ENCODE assay signal across 8 cellular contexts in genomic region chr1:119141020-119141424, GRCh38. TPM values are rescaled to one million over a fixed set of nuclear protein-coding genes. Genes with fewer than 3 reads are reported as not detected.
DNase-seq lines count a peak whose midpoint lies in the region; ATAC-seq and TF ChIP-seq lines count a peak whose summit lies in the region.

No MANE protein-coding gene starts in this region.

- peaks cover 11 to 32% (median 29%) of the 10 kb centered on the region in 3 donors for H3K4me1 Mint-ChIP-seq in T-cell
- peaks cover 20% of the 10 kb centered on the region for H3K4me1 Mint-ChIP-seq in stimulated activated naive CD8-positive, alpha-beta T cell treated with anti-CD3 and anti-CD28 coated beads, Interleukin-15, amount 100 ng/mL, for 72 hours

- H3K4me3 ChIP-seq in HFF-Myc (replicated peaks; ENCODE audit: low read depth, low read length) = peak overlapping the region; percentile 75

- no peaks in the 10 kb centered on the region for H3K27me3 Mint-ChIP-seq in T-cell
- H3K27me3 Mint-ChIP-seq in stimulated activated naive CD8-positive, alpha-beta T cell treated with anti-CD3 and anti-CD28 coated beads, Interleukin-15, amount 100 ng/mL, for 72 hours = no peaks in the 10 kb centered on the region

- H3K9me3 Mint-ChIP-seq in T-cell = no peaks in the 10 kb centered on the region
- no peaks in the 10 kb centered on the region for H3K9me3 Mint-ChIP-seq in stimulated activated naive CD8-positive, alpha-beta T cell treated with anti-CD3 and anti-CD28 coated beads, Interleukin-15, amount 100 ng/mL, for 72 hours

- POLR2A ChIA-PET in T-cell (lab: Charles Lee) = interaction anchor here (0.5 to 0.7 kb wide), 3 partner anchors 10 to 225 kb away, joined by 3 to 4 read pairs (median 3); no protein-coding TSS in a partner anchor

- CTCF ChIA-PET in T-cell (lab: Charles Lee) = interaction anchor here in 1 of 2 donors (0.6 kb wide), 1 partner anchor 143 kb away, joined by 4 read pairs; no protein-coding TSS in a partner anchor

- H3K27ac ChIP-seq in C4-2B = peak overlapping the region; percentile 83

- ATAC-seq in T-cell (replicated peaks in 1 of 4) (no peak), GM21447 (IDR thresholded peaks at IDR 0.05; ENCODE audit: unreplicated experiment) (no peak), GM18858 (IDR thresholded peaks at IDR 0.05; ENCODE audit: unreplicated experiment) (no peak)
- peak; percentile 25 for ATAC-seq in stimulated activated naive CD8-positive, alpha-beta T cell treated with anti-CD3 and anti-CD28 coated beads, Interleukin-15, amount 100 ng/mL, for 72 hours

- H3K4me3 Mint-ChIP-seq in T-cell = no peak overlapping the region
- H3K4me3 Mint-ChIP-seq in stimulated activated naive CD8-positive, alpha-beta T cell treated with anti-CD3 and anti-CD28 coated beads, Interleukin-15, amount 100 ng/mL, for 72 hours = no peak overlapping the region

- peaks cover 24% of the 10 kb centered on the region for H3K36me3 Mint-ChIP-seq in T-cell

- peak; percentile 57 for TF ChIP-seq CTCF in C4-2B (conservative IDR thresholded peaks at IDR 0.05)
- TF ChIP-seq CTCF in HFF-Myc (IDR thresholded peaks at IDR 0.05; ENCODE audit: low read depth, low read length, missing control alignments) = peak; percentile 49

- DNase-seq in HFF-Myc (ENCODE audit: extremely low read depth, low read depth) = no peak
- DNase-seq in T-cell = peak in 27 of 34 experiments; percentile 2 to 31 (median 18)
- DNase-seq in cerebellar cortex (ENCODE audit: low spot score) = peak; percentile 33
- DNase-seq in medulla oblongata (ENCODE audit: extremely low spot score) = peak; percentile 13
- peak; percentile 45 to 66 for DNase-seq in stimulated activated naive CD8-positive, alpha-beta T cell treated with anti-CD3 and anti-CD28 coated beads, Interleukin-15, amount 100 ng/mL, for 72 hours

- H3K27ac Mint-ChIP-seq in T-cell = no peak overlapping the region
- no peak overlapping the region for H3K27ac Mint-ChIP-seq in stimulated activated naive CD8-positive, alpha-beta T cell treated with anti-CD3 and anti-CD28 coated beads, Interleukin-15, amount 100 ng/mL, for 72 hours

RNA-seq across cellular contexts. Expression of gene WARS2, which starts 0.6 kb away (rescaled TPM):
- 10 to 100 TPM in 2 of 5 donors, 1 to 10 TPM in 3; 6.6 to 32.4 (median 8.5) TPM for total RNA-seq in T-cell
